In genomic region chr12:1471224-1471623, GRCh38 we compare ENCODE assay signal across 15 cellular contexts.
A peak's percentile ranks its signal among the peaks of the same experiment; 100 is the strongest.
DNase-seq lines count a peak whose midpoint lies in the region; ATAC-seq and TF ChIP-seq lines count a peak whose summit lies in the region.
"Had no signal": no experiment of that assay in that cellular context is flagged by ENCODE, and none has a peak within 500 bp of the region (broad histone marks: within the 10 kb centered on the region; RNA-seq: fewer than 3 reads in every experiment).

No MANE protein-coding gene starts in this region.

- H4K91ac ChIP-seq in IMR-90 (ENCODE audit: insufficient read depth, low read depth, low read length): 0 out of 2 replicates have a peak overlapping the region, but pooled peaks have one; percentile 26

- H3K9ac ChIP-seq in IMR-90 (ENCODE audit: low read depth, low read length): no peak overlapping the region
- H3K9ac ChIP-seq: GM23248, KMS-11 had no signal

- no peak overlapping the region; the same call in 1 of the 2 replicates for H3K18ac ChIP-seq in IMR-90 (ENCODE audit: low read depth, low read length)

- DNase-seq in IMR-90 (no peak), NCI-H446 treated with DMSO at 0.1 percent for 48 hours (lab: John Stamatoyannopoulos, UW) (peak; percentile 47), chondrocyte (ENCODE audit: low spot score) (no peak), osteoblast (ENCODE audit: insufficient read length, low spot score, missing footprints) (peak; percentile 61), SHP77 (lab: John Stamatoyannopoulos, UW) (no peak), ovary (no peak), ACHN (no peak)
- DNase-seq: CD4-positive, alpha-beta T cell; DND-41; GM23248; NCI-H1694 treated with DMSO at 0.1 percent for 48 hours; NCI-H748 treated with DMSO at 0.1 percent for 48 hours had no signal

- no peak overlapping the region for H2AFZ ChIP-seq in IMR-90 (replicated peaks; ENCODE audit: low read length, poor library complexity)
- H2AFZ ChIP-seq in osteoblast (ENCODE audit: low read length): no peak overlapping the region
- H2AFZ ChIP-seq: GM23248 had no signal

- H3K56ac ChIP-seq in IMR-90 (ENCODE audit: extremely low read depth, insufficient read depth, low read length): no peak overlapping the region

- H4K20me1 ChIP-seq in IMR-90 (ENCODE audit: insufficient read depth, low read length) (peaks cover 3% of the 10 kb centered on the region; the same call in 1 of the 2 replicates), osteoblast (ENCODE audit: insufficient read depth, low read length) (no peaks in the 10 kb centered on the region)

- H3K4me1 Mint-ChIP-seq in chondrocyte (ENCODE audit: low read depth): no peaks in the 10 kb centered on the region

- H3K27me3 ChIP-seq in IMR-90 (ENCODE audit: control insufficient read depth, insufficient read depth, low read length) (no peaks in the 10 kb centered on the region), osteoblast (ENCODE audit: insufficient read depth, low read length) (no peaks in the 10 kb centered on the region), ovary (no peaks in the 10 kb centered on the region)
- H3K27me3 ChIP-seq: SJSA1 had no signal

- H3K79me2 ChIP-seq in osteoblast (ENCODE audit: insufficient read depth, low read length): no peaks in the 10 kb centered on the region

- POLR2A ChIA-PET in IMR-90 (lab: Charles Lee; ENCODE audit: unreplicated experiment): no interaction called here

- H3K4me3 ChIP-seq in IMR-90 (ENCODE audit: insufficient read depth, low read depth, low read length) (no peak overlapping the region), osteoblast (ENCODE audit: insufficient read depth, low read length) (no peak overlapping the region), ovary (no peak overlapping the region)
- H3K4me3 ChIP-seq: GM23248, HAP-1, SJSA1 had no signal

- H3K27ac ChIP-seq in IMR-90 (ENCODE audit: insufficient read depth, low read length): no peak overlapping the region
- H3K27ac ChIP-seq in osteoblast (ENCODE audit: low read depth, low read length): peak overlapping the region; percentile 68
- H3K27ac ChIP-seq in ovary: no peak overlapping the region
- H3K27ac ChIP-seq: GM23248, KMS-11, SJSA1 had no signal

- no peak for ATAC-seq in IMR-90 (ENCODE audit: low read depth)

- TF ChIP-seq CTCF in IMR-90 (conservative IDR thresholded peaks at IDR 0.05; ENCODE audit: low read depth, low read length) (no peak), chondrocyte (IDR thresholded peaks at IDR 0.05) (no peak), osteoblast (IDR thresholded peaks at IDR 0.05; ENCODE audit: extremely low read depth, low read depth, low read length) (no peak), ovary (IDR thresholded peaks at IDR 0.05) (no peak)

- H3K4me3 Mint-ChIP-seq in chondrocyte (ENCODE audit: unreplicated experiment): no peak overlapping the region
- H3K4me3 Mint-ChIP-seq: CD4-positive, alpha-beta T cell had no signal

- no CpG with 5 or more reads among the region's 6 CpGs for WGBS in IMR-90 (ENCODE audit: extremely low coverage in 2 of 2, insufficient read length in 1 of 2), 2 experiments
- WGBS in ovary, 3 donors: 69 to 77% (median 72%) methylated on average over 6 of the region's 6 CpGs

- BruUV-seq in IMR-90 (replicated peaks; lab: Mats Ljungman, UMichigan): no TSS peak

- H2BK120ac ChIP-seq in IMR-90 (ENCODE audit: low read depth, low read length): peak overlapping the region; percentile 69; the same call in 1 of the 2 replicates

- peak overlapping the region; percentile 53; the same call in 1 of the 2 replicates for H3K14ac ChIP-seq in IMR-90 (replicated peaks; ENCODE audit: low read depth, low read length)

- no peaks in the 10 kb centered on the region for H3K36me3 Mint-ChIP-seq in chondrocyte (ENCODE audit: low read depth)

- dilution Hi-C loops in IMR-90 (cut with HindIII; ENCODE audit: low sequenced_read_pairs, unreplicated experiment): no loop called here

- peak overlapping the region; percentile 16; the same call in 1 of the 3 replicates for H2BK15ac ChIP-seq in IMR-90 (ENCODE audit: low read depth, low read length)

- peaks cover 13% of the 10 kb centered on the region for H3K4me1 ChIP-seq in IMR-90 (ENCODE audit: control insufficient read depth, insufficient read depth, low read length)
- peaks cover 69% of the 10 kb centered on the region for H3K4me1 ChIP-seq in osteoblast (ENCODE audit: insufficient read depth, low read length)
- peaks cover 5% of the 10 kb centered on the region for H3K4me1 ChIP-seq in ovary (ENCODE audit: insufficient read depth)

- H4K8ac ChIP-seq in IMR-90 (ENCODE audit: low read depth in 2 of 2, low read length in 2 of 2): peak overlapping the region in 1 of 2 experiments; percentile 41; a peak in 1 of 4 replicates

- intact Hi-C loops in IMR-90 (cut with micrococcal nuclease) (no loop called here), ovary (cut with DNase I) (no loop called here)

- TF ChIP-seq EP300 in ovary (IDR thresholded peaks at IDR 0.05): no peak

- TF ChIP-seq RAD21 in IMR-90 (IDR thresholded peaks at IDR 0.05; ENCODE audit: low read length): no peak

- no peak overlapping the region for H2BK5ac ChIP-seq in IMR-90 (ENCODE audit: low read depth, low read length, poor library complexity, severe bottlenecking)

- peaks cover 6 to 16% of the 10 kb centered on the region in 2 experiments; a peak in 3 of 4 replicates for H3K79me1 ChIP-seq in IMR-90 (ENCODE audit: low read depth in 1 of 2, low read length in 2 of 2)

- H3K27ac Mint-ChIP-seq in chondrocyte (ENCODE audit: unreplicated experiment): peak overlapping the region; percentile 86
- H3K27ac Mint-ChIP-seq: CD4-positive, alpha-beta T cell had no signal

- CTCF ChIA-PET in IMR-90 (lab: Yijun Ruan, JAX): no interaction called here

- H3K4me2 ChIP-seq in IMR-90 (ENCODE audit: low read depth, low read length) (no peak overlapping the region), osteoblast (ENCODE audit: insufficient read depth, low read length) (no peak overlapping the region)
- H3K4me2 ChIP-seq: KMS-11 had no signal

- no peaks in the 10 kb centered on the region for H3K36me3 ChIP-seq in IMR-90 (ENCODE audit: control insufficient read depth, insufficient read depth, low read length)
- H3K36me3 ChIP-seq in osteoblast (ENCODE audit: insufficient read depth, low read length): no peaks in the 10 kb centered on the region
- no peaks in the 10 kb centered on the region for H3K36me3 ChIP-seq in ovary
- H3K36me3 ChIP-seq: HAP-1, SJSA1 had no signal

- H3K9me3 ChIP-seq in IMR-90 (ENCODE audit: control insufficient read depth, insufficient read depth, low read length): no peaks in the 10 kb centered on the region
- H3K9me3 ChIP-seq in osteoblast (ENCODE audit: low read depth, low read length): no peaks in the 10 kb centered on the region
- no peaks in the 10 kb centered on the region for H3K9me3 ChIP-seq in ovary
- H3K9me3 ChIP-seq: HAP-1, SJSA1 had no signal

- H3K27me3 Mint-ChIP-seq in chondrocyte (ENCODE audit: low read depth): no peaks in the 10 kb centered on the region
- H3K27me3 Mint-ChIP-seq: CD4-positive, alpha-beta T cell had no signal

- H2BK20ac ChIP-seq in IMR-90 (ENCODE audit: low read depth, low read length): peak overlapping the region; percentile 71; the same call in 1 of the 2 replicates

- H3K23ac ChIP-seq in IMR-90 (ENCODE audit: low read depth, low read length): peak overlapping the region; percentile 22; the same call in 1 of the 2 replicates

- H3K9me1 ChIP-seq in IMR-90 (ENCODE audit: insufficient read depth, low read length): peaks cover 7% of the 10 kb centered on the region; the same call in 1 of the 2 replicates

- H4K5ac ChIP-seq in IMR-90 (ENCODE audit: low read depth, low read length): no peak overlapping the region

- no peak for TF ChIP-seq POLR2A in IMR-90 (IDR thresholded peaks at IDR 0.05; ENCODE audit: low read depth, low read length)
- no peak for TF ChIP-seq POLR2A in ovary (IDR thresholded peaks at IDR 0.05)

- peak overlapping the region; percentile 80; the same call in 1 of the 2 replicates for H2AK5ac ChIP-seq in IMR-90 (ENCODE audit: low read depth, low read length)

- no peaks in the 10 kb centered on the region for H3K9me3 Mint-ChIP-seq in chondrocyte (ENCODE audit: low read depth)
- H3K9me3 Mint-ChIP-seq: CD4-positive, alpha-beta T cell had no signal

- H3K4ac ChIP-seq in IMR-90 (ENCODE audit: low read depth, low read length): peak overlapping the region; percentile 49

- no peak overlapping the region for H2AK9ac ChIP-seq in IMR-90 (replicated peaks; ENCODE audit: low read depth, low read length, poor library complexity)

- in situ Hi-C loops in IMR-90 (cut with MboI; ENCODE audit: low sequenced_read_pairs): no loop called here
- in situ Hi-C loops in ACHN (cut with HindIII; ENCODE audit: low pct_ligation_motif_present, low pct_unique_long_range_greater_than_20kb, low sequenced_read_pairs): no loop called here

TF ChIP-seq in IMR-90, 13 proteins besides CTCF, POLR2A, EP300 and RAD21:
- TF ChIP-seq NFE2L2 (IDR thresholded peaks at IDR 0.05; ENCODE audit: low read depth, low read length) (no peak), CHD1 (IDR thresholded peaks at IDR 0.05; ENCODE audit: low read depth, low read length) (no peak), MXI1 (IDR thresholded peaks at IDR 0.05; ENCODE audit: borderline replicate concordance, low read depth, low read length) (no peak), BHLHE40 (IDR thresholded peaks at IDR 0.05; ENCODE audit: low read depth, low read length) (no peak), CEBPB (IDR thresholded peaks at IDR 0.05; ENCODE audit: low read depth, low read length) (no peak), SMC3 (IDR thresholded peaks at IDR 0.05; ENCODE audit: low read depth, low read length) (no peak), RCOR1 (IDR thresholded peaks at IDR 0.05; ENCODE audit: insufficient replicate concordance, low read length) (no peak)

Comparison
In these comparisons a context has a peak if more than half of its experiments do, and no peak if none do; other contexts are left out.
1. DNase-seq: peak in NCI-H446 treated with DMSO at 0.1 percent for 48 hours (single experiment) and osteoblast (single experiment); none in IMR-90 (single experiment), chondrocyte (single experiment), SHP77 (0 of 2), ovary (0 of 5) and ACHN (single experiment).